Comparison of ENCODE assay signal across 27 cellular contexts in the genomic region with DNA sequence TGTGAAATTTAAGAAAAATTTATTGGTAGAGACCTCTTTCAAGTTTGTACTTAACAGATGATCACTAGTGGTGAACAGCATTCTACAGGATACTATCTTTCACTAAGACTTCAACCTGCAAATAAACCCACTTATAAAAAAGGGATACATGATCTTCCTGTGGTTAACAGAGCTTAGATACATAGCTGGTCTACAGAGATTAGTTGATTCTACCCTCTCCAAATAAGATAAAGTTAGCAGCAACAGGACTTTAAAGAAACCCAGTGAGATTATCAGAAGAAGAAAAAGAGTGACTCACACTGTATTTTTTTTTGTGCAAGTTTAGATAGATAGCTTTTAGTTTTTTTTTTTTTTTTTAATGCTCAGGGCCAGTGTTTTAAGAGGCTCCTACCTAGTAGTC. TPM values are rescaled to one million over a fixed set of nuclear protein-coding genes. Genes with fewer than 3 reads are reported as not detected.
DNase-seq lines count a peak whose midpoint lies in the region; ATAC-seq and TF ChIP-seq lines count a peak whose summit lies in the region.
"Had no signal": no experiment of that assay in that cellular context is flagged by ENCODE, and none has a peak within 500 bp of the region (broad histone marks: within the 10 kb centered on the region; RNA-seq: fewer than 3 reads in every experiment).

No MANE protein-coding gene starts in this region.

- H3K4me1 ChIP-seq in naive thymus-derived CD4-positive, alpha-beta T cell (ENCODE audit: control insufficient read depth in 2 of 2, insufficient read depth in 2 of 2, low read length in 2 of 2): no peaks in the 10 kb centered on the region
- H3K4me1 ChIP-seq: left lung, psoas muscle had no signal

- no peak overlapping the region for H3K4me3 Mint-ChIP-seq in activated T-cell treated with anti-CD3 and anti-CD28 coated beads, Interleukin-2, amount 50 U/mL, for 24 hours
- no peak overlapping the region for H3K4me3 Mint-ChIP-seq in naive thymus-derived CD4-positive, alpha-beta T cell
- H3K4me3 Mint-ChIP-seq: CD8-positive, alpha-beta memory T cell; effector memory CD8-positive, alpha-beta T cell; naive thymus-derived CD8-positive, alpha-beta T cell had no signal

- H3K9me3 ChIP-seq in naive thymus-derived CD4-positive, alpha-beta T cell (ENCODE audit: control insufficient read depth in 2 of 3, low read length in 3 of 3): no peaks in the 10 kb centered on the region
- H3K9me3 ChIP-seq: left lung, psoas muscle had no signal

- peak overlapping the region; percentile 53 for H3K27ac Mint-ChIP-seq in activated T-cell treated with anti-CD3 and anti-CD28 coated beads, Interleukin-2, amount 50 U/mL, for 24 hours
- H3K27ac Mint-ChIP-seq in naive thymus-derived CD4-positive, alpha-beta T cell: peak overlapping the region in 8 of 9 donors; percentile 17 to 71 (median 56)

- in situ Hi-C loops in astrocyte of the spinal cord (cut with HindIII; ENCODE audit: low sequenced_read_pairs): no loop called here

- DNase-seq in activated T-cell treated with anti-CD3 and anti-CD28 coated beads, Interleukin-2, amount 50 U/mL, for 24 hours: no peak
- DNase-seq in activated T-cell treated with anti-CD3 and anti-CD28 coated beads, Interleukin-2, amount 50 U/mL, for 48 hours: no peak
- DNase-seq in M059J (ENCODE audit: low read depth) (peak; percentile 3), astrocyte of the spinal cord (ENCODE audit: low read depth, low spot score) (peak; percentile 2), AG08396 (ENCODE audit: low spot score) (no peak), left lobe of liver (ENCODE audit: low spot score) (no peak)
- no peak for DNase-seq in naive thymus-derived CD4-positive, alpha-beta T cell
- no peak for DNase-seq in activated effector memory CD4-positive, alpha-beta T cell treated with Interleukin-2 at 50 U/mL for 16 hours
- DNase-seq: activated CD4-positive, alpha-beta T cell treated with anti-CD3 and anti-CD28 coated beads, Interleukin-2, amount 50 U/mL, for 1 hour; activated CD8-positive, alpha-beta memory T cell treated with anti-CD3 and anti-CD28 coated beads, Interleukin-2, amount 50 U/mL, for 48 hours; anterior cingulate cortex; CD8-positive, alpha-beta memory T cell; effector memory CD8-positive, alpha-beta T cell; GM23248; left lung; naive thymus-derived CD8-positive, alpha-beta T cell; NCI-H1092; NCI-H187 treated with DMSO at 0.1 percent for 48 hours; NCI-H2171 treated with DMSO at 0.1 percent for 48 hours; NCI-H524 treated with DMSO at 0.1 percent for 48 hours; NK-92 treated with Interleukin-12 subunit alpha and Interleukin-12 subunit beta, amount 100 ng/mL, for 24 hours; occipital lobe; psoas muscle; SHP77; stimulated activated naive CD8-positive, alpha-beta T cell treated with anti-CD3 and anti-CD28 coated beads, Interleukin-15, Interleukin-2, amounts not matched to agents 100 U/mL and 50 U/mL, for 24 hours had no signal

- CTCF ChIA-PET in naive thymus-derived CD4-positive, alpha-beta T cell (lab: Charles Lee): interaction anchor here (0.7 kb wide), 1 partner anchor 9 kb away, joined by 3 read pairs; no protein-coding TSS in a partner anchor

- H3K27me3 Mint-ChIP-seq in activated T-cell treated with anti-CD3 and anti-CD28 coated beads, Interleukin-2, amount 50 U/mL, for 24 hours: no peaks in the 10 kb centered on the region
- H3K27me3 Mint-ChIP-seq in naive thymus-derived CD4-positive, alpha-beta T cell: no peaks in the 10 kb centered on the region
- H3K27me3 Mint-ChIP-seq: CD8-positive, alpha-beta memory T cell; effector memory CD8-positive, alpha-beta T cell; naive thymus-derived CD8-positive, alpha-beta T cell had no signal

- H3K4me3 ChIP-seq in astrocyte of the spinal cord (ENCODE audit: low read depth, low read length): no peak overlapping the region
- H3K4me3 ChIP-seq in naive thymus-derived CD4-positive, alpha-beta T cell (ENCODE audit: low read length): no peak overlapping the region
- H3K4me3 ChIP-seq: coronary artery, GM23248, left lung, psoas muscle had no signal

- H3K27ac ChIP-seq in naive thymus-derived CD4-positive, alpha-beta T cell (ENCODE audit: low read depth, low read length): peak overlapping the region; percentile 7
- H3K27ac ChIP-seq: coronary artery, GM23248, HL-60, left lung, psoas muscle had no signal

- intact Hi-C loops in naive thymus-derived CD4-positive, alpha-beta T cell (cut with micrococcal nuclease): no loop called here

- no peaks in the 10 kb centered on the region for H3K27me3 ChIP-seq in naive thymus-derived CD4-positive, alpha-beta T cell (ENCODE audit: control insufficient read depth in 2 of 2, insufficient read depth in 2 of 2, low read length in 2 of 2)
- H3K27me3 ChIP-seq: left lung had no signal

- H3K36me3 Mint-ChIP-seq in activated T-cell treated with anti-CD3 and anti-CD28 coated beads, Interleukin-2, amount 50 U/mL, for 24 hours (ENCODE audit: low read depth): peaks cover 78% of the 10 kb centered on the region
- H3K36me3 Mint-ChIP-seq in naive thymus-derived CD4-positive, alpha-beta T cell: peaks cover 10 to 58% (median 23%) of the 10 kb centered on the region in 5 donors

- H3K4me1 Mint-ChIP-seq in activated T-cell treated with anti-CD3 and anti-CD28 coated beads, Interleukin-2, amount 50 U/mL, for 24 hours (ENCODE audit: low read depth): peaks cover 4% of the 10 kb centered on the region
- peaks cover 0 to 4% (median 0%) of the 10 kb centered on the region in 7 donors for H3K4me1 Mint-ChIP-seq in naive thymus-derived CD4-positive, alpha-beta T cell
- H3K4me1 Mint-ChIP-seq: CD8-positive, alpha-beta memory T cell had no signal

- peaks cover 8 to 45% (median 17%) of the 10 kb centered on the region in 3 experiments for H3K36me3 ChIP-seq in naive thymus-derived CD4-positive, alpha-beta T cell (ENCODE audit: control insufficient read depth in 2 of 3, insufficient read depth in 3 of 3, low read length in 3 of 3)

- no peak for TF ChIP-seq CTCF in astrocyte of the spinal cord (IDR thresholded peaks at IDR 0.05; ENCODE audit: low read depth, low read length)

- POLR2A ChIA-PET in naive thymus-derived CD4-positive, alpha-beta T cell (lab: Charles Lee): interaction anchor here (0.6 to 1.1 kb wide), 2 partner anchors 43 to 647 kb away, joined by 3 to 4 read pairs; a partner anchor contains a TSS

- no peaks in the 10 kb centered on the region for H3K9me3 Mint-ChIP-seq in activated T-cell treated with anti-CD3 and anti-CD28 coated beads, Interleukin-2, amount 50 U/mL, for 24 hours
- peaks cover 0 to 1% (median 0%) of the 10 kb centered on the region in 11 donors for H3K9me3 Mint-ChIP-seq in naive thymus-derived CD4-positive, alpha-beta T cell
- H3K9me3 Mint-ChIP-seq: CD8-positive, alpha-beta memory T cell; effector memory CD8-positive, alpha-beta T cell; naive thymus-derived CD8-positive, alpha-beta T cell had no signal

- ATAC-seq in naive thymus-derived CD4-positive, alpha-beta T cell: no peak
- no peak for ATAC-seq in left lobe of liver
- ATAC-seq: effector memory CD8-positive, alpha-beta T cell; left lung; naive thymus-derived CD8-positive, alpha-beta T cell; psoas muscle; stimulated activated naive CD8-positive, alpha-beta T cell treated with anti-CD3 and anti-CD28 coated beads, Interleukin-15, Interleukin-2, amounts not matched to agents 100 U/mL and 50 U/mL, for 24 hours had no signal

RNA-seq across cellular contexts. Expression of a gene that starts 34.5 kb away (rescaled TPM):
- 0.02 TPM in 1 of 2 replicates, not detected in the other for total RNA-seq in M059J (2014; rRNA removed; shearing (Covaris generic))
- total RNA-seq in naive thymus-derived CD4-positive, alpha-beta T cell: 10 to 100 TPM in 2 of 5 experiments, 1 to 10 TPM in 3; 3.3 to 12.2 (median 4.8) TPM
- polyA plus RNA-seq in naive thymus-derived CD4-positive, alpha-beta T cell: 10 to 100 TPM; 14.0 to 15.1 TPM
- 0.18 TPM for total RNA-seq in left lobe of liver

RNA-seq across cellular contexts. Expression of a gene that starts 42.8 kb away (rescaled TPM):
- 76.9 and 80.2 TPM in 2 replicates for total RNA-seq in M059J (2014; rRNA removed; shearing (Covaris generic))
- total RNA-seq in naive thymus-derived CD4-positive, alpha-beta T cell: 10 to 100 TPM; 48.2 to 79.9 (median 57.3) TPM
- polyA plus RNA-seq in naive thymus-derived CD4-positive, alpha-beta T cell: 10 to 100 TPM; 37.8 to 48.2 TPM
- total RNA-seq in left lobe of liver: 22.0 TPM

Comparison
In these comparisons a context has a peak if more than half of its experiments do, and no peak if none do; other contexts are left out.
1. DNase-seq: peak in M059J (single experiment) and astrocyte of the spinal cord (single experiment); none in activated T-cell treated with anti-CD3 and anti-CD28 coated beads, Interleukin-2, amount 50 U/mL, for 24 hours (single experiment), activated T-cell treated with anti-CD3 and anti-CD28 coated beads, Interleukin-2, amount 50 U/mL, for 48 hours (0 of 2), naive thymus-derived CD4-positive, alpha-beta T cell (0 of 9), AG08396 (single experiment), activated effector memory CD4-positive, alpha-beta T cell treated with Interleukin-2 at 50 U/mL for 16 hours (single experiment) and left lobe of liver (single experiment).